In genomic region chr20:38076548-38076947, GRCh38 we compare ENCODE assay signal across 19 cellular contexts. TPM values are rescaled to one million over a fixed set of nuclear protein-coding genes. Genes with fewer than 3 reads are reported as not detected.
DNase-seq lines count a peak whose midpoint lies in the region; ATAC-seq and TF ChIP-seq lines count a peak whose summit lies in the region.
"Had no signal": no experiment of that assay in that cellular context is flagged by ENCODE, and none has a peak within 500 bp of the region (broad histone marks: within the 10 kb centered on the region; RNA-seq: fewer than 3 reads in every experiment).

No MANE protein-coding gene starts in this region.

- DNase-seq in activated B cell treated with CpG ODN at 0.5 μM for 24 hours (no peak), memory B cell (ENCODE audit: low spot score in 2 of 2) (peak in 1 of 2 donors; percentile 20), retina (no peak), NCI-H748 treated with DMSO at 0.1 percent for 48 hours (lab: John Stamatoyannopoulos, UW) (no peak)
- DNase-seq: activated CD4-positive, alpha-beta T cell treated with anti-CD3 and anti-CD28 coated beads, Interleukin-2, amount 50 U/mL, for 1 hour; activated gamma-delta T cell treated with Interleukin-2 at 50 U/mL for 16 hours; CD8-positive, alpha-beta T cell; DMS79; H7; lower lobe of right lung; NCI-H1105 treated with DMSO at 0.1 percent for 48 hours; NCI-H2107; NCI-H510A treated with DMSO at 0.1 percent for 48 hours; SHP77; T-cell had no signal

- no peaks in the 10 kb centered on the region for H3K27me3 ChIP-seq in stomach smooth muscle (ENCODE audit: control insufficient read depth in 1 of 2, insufficient read depth in 2 of 2, low read length in 2 of 2)

- H3K4me1 Mint-ChIP-seq in activated B cell treated with CpG ODN at 0.5 μM for 24 hours = peaks cover 82% of the 10 kb centered on the region
- peaks cover 56% of the 10 kb centered on the region for H3K4me1 Mint-ChIP-seq in memory B cell

- no peak overlapping the region for H3K4me3 ChIP-seq in stomach smooth muscle (ENCODE audit: low read length in 2 of 2)
- H3K4me3 ChIP-seq: lower lobe of right lung, skin epidermis had no signal

- peaks cover 3 to 4% of the 10 kb centered on the region in 2 donors for H3K36me3 ChIP-seq in stomach smooth muscle (ENCODE audit: control insufficient read depth in 2 of 2, insufficient read depth in 2 of 2, low read length in 2 of 2)

- CTCF ChIA-PET in activated B cell treated with CpG ODN at 0.5 μM for 24 hours (lab: Charles Lee) = interaction anchor here (0.7 to 8.3 kb wide), 8 partner anchors 9 to 145 kb away, joined by 3 to 101 read pairs (median 46); partner anchors contain the start of gene TGM2

- POLR2A ChIA-PET in activated B cell treated with CpG ODN at 0.5 μM for 24 hours (lab: Charles Lee) = interaction anchor here (0.6 to 8.4 kb wide), 10 partner anchors 9 to 145 kb away, joined by 3 to 149 read pairs (median 6); partner anchors contain the start of genes RPRD1B and TTI1

- peak overlapping the region; percentile 60 for H3K27ac ChIP-seq in stomach smooth muscle (ENCODE audit: low read length)
- H3K27ac ChIP-seq: skin epidermis had no signal

- H3K4me1 ChIP-seq in stomach smooth muscle (ENCODE audit: control insufficient read depth, insufficient read depth, low read length) = peaks cover 31% of the 10 kb centered on the region

- H3K9me3 Mint-ChIP-seq in activated B cell treated with CpG ODN at 0.5 μM for 24 hours = no peaks in the 10 kb centered on the region
- peaks cover 10% of the 10 kb centered on the region for H3K9me3 Mint-ChIP-seq in memory B cell

- ATAC-seq in activated B cell treated with CpG ODN at 0.5 μM for 24 hours (ENCODE audit: low read depth) = peak; percentile 79
- ATAC-seq in memory B cell (ENCODE audit: low read depth) = peak; percentile 91
- ATAC-seq in GM21360 (IDR thresholded peaks at IDR 0.05; ENCODE audit: unreplicated experiment) = no peak
- ATAC-seq: CD8-positive, alpha-beta T cell; lower lobe of right lung; T-cell had no signal

- no peak overlapping the region for H3K9ac ChIP-seq in stomach smooth muscle (ENCODE audit: low read length in 2 of 2)

- H3K27ac Mint-ChIP-seq in activated B cell treated with CpG ODN at 0.5 μM for 24 hours (peak overlapping the region; percentile 68), memory B cell (peak overlapping the region; percentile 71)

- TF ChIP-seq CTCF in GM12872 (IDR thresholded peaks at IDR 0.05; ENCODE audit: insufficient read depth, low read depth, low read length) = peak; percentile 15; the same call in 1 of the 3 replicates
- TF ChIP-seq CTCF in activated B cell treated with CpG ODN at 0.5 μM for 24 hours (IDR thresholded peaks at IDR 0.05) = no peak

- H3K9me3 ChIP-seq in stomach smooth muscle (ENCODE audit: control insufficient read depth in 2 of 2, low read length in 2 of 2) = no peaks in the 10 kb centered on the region
- H3K9me3 ChIP-seq: lower lobe of right lung had no signal

- H3K27me3 Mint-ChIP-seq in activated B cell treated with CpG ODN at 0.5 μM for 24 hours (no peaks in the 10 kb centered on the region), memory B cell (no peaks in the 10 kb centered on the region)
- H3K27me3 Mint-ChIP-seq: T-cell had no signal

- intact Hi-C loops in activated B cell treated with CpG ODN at 0.5 μM for 24 hours (cut with micrococcal nuclease) = loop anchor here (1.0 kb wide), 1 partner anchor 18 kb away; no protein-coding TSS in a partner anchor

- H3K4me3 Mint-ChIP-seq in activated B cell treated with CpG ODN at 0.5 μM for 24 hours (peak overlapping the region; percentile 8), memory B cell (peak overlapping the region; percentile 60)
- H3K4me3 Mint-ChIP-seq: CD8-positive, alpha-beta T cell; T-cell had no signal

- peaks cover 76% of the 10 kb centered on the region for H3K36me3 Mint-ChIP-seq in activated B cell treated with CpG ODN at 0.5 μM for 24 hours (ENCODE audit: low read depth)
- peaks cover 51% of the 10 kb centered on the region for H3K36me3 Mint-ChIP-seq in memory B cell

RNA-seq across cellular contexts. Expression of gene RPRD1B, which starts 43.0 kb away (rescaled TPM):
- 38.4 and 40.8 TPM in 2 replicates for total RNA-seq in activated B cell treated with CpG ODN at 0.5 μM for 24 hours

RNA-seq across cellular contexts. Expression of gene TTI1, which starts 43.3 kb away (rescaled TPM):
- 27.1 and 30.1 TPM in 2 replicates for total RNA-seq in activated B cell treated with CpG ODN at 0.5 μM for 24 hours
